In genomic region chr9:133117271-133118178, GRCh38 we compare ENCODE assay signal across 11 cellular contexts. TPM values are rescaled to one million over a fixed set of nuclear protein-coding genes. Genes with fewer than 3 reads are reported as not detected.
DNase-seq lines count a peak whose midpoint lies in the region; ATAC-seq lines count a peak whose summit lies in the region.
"Had no signal": no experiment of that assay in that cellular context is flagged by ENCODE, and none has a peak within 500 bp of the region (broad histone marks: within the 10 kb centered on the region; RNA-seq: fewer than 3 reads in every experiment).

No MANE protein-coding gene starts in this region.

- H3K4me1 ChIP-seq in mucosa of rectum (ENCODE audit: control insufficient read depth in 2 of 2, insufficient read depth in 2 of 2, low read length in 2 of 2) (peaks cover 70 to 78% of the 10 kb centered on the region in 2 donors), aorta (ENCODE audit: control insufficient read depth in 1 of 2, insufficient read depth in 2 of 2, low read length in 2 of 2) (no peaks in the 10 kb centered on the region)

- no peaks in the 10 kb centered on the region for H3K9me3 Mint-ChIP-seq in activated naive CD8-positive, alpha-beta T cell treated with anti-CD3 and anti-CD28 coated beads, Interleukin-2, amount 50 U/mL, for 24 hours
- no peaks in the 10 kb centered on the region for H3K9me3 Mint-ChIP-seq in activated naive CD8-positive, alpha-beta T cell treated with anti-CD3 and anti-CD28 coated beads for 36 hours
- H3K9me3 Mint-ChIP-seq: endodermal cell; naive thymus-derived CD8-positive, alpha-beta T cell had no signal

- no peaks in the 10 kb centered on the region for H3K36me3 ChIP-seq in mucosa of rectum (ENCODE audit: control insufficient read depth in 2 of 2, insufficient read depth in 2 of 2, low read length in 2 of 2)
- no peaks in the 10 kb centered on the region for H3K36me3 ChIP-seq in aorta (ENCODE audit: control insufficient read depth in 1 of 2, insufficient read depth in 2 of 2, low read length in 1 of 2)

- H3K27ac Mint-ChIP-seq in activated naive CD8-positive, alpha-beta T cell treated with anti-CD3 and anti-CD28 coated beads, Interleukin-2, amount 50 U/mL, for 24 hours, result peak overlapping the region; percentile 46
- no peak overlapping the region for H3K27ac Mint-ChIP-seq in activated naive CD8-positive, alpha-beta T cell treated with anti-CD3 and anti-CD28 coated beads for 36 hours
- H3K27ac Mint-ChIP-seq: endodermal cell had no signal

- no peak for ATAC-seq in activated naive CD8-positive, alpha-beta T cell treated with anti-CD3 and anti-CD28 coated beads, Interleukin-2, amount 50 U/mL, for 24 hours
- ATAC-seq in aorta (ENCODE audit: low FRiP score) (no peak), HG02588 (IDR thresholded peaks at IDR 0.05; ENCODE audit: unreplicated experiment) (no peak), HG02970 (IDR thresholded peaks at IDR 0.05; ENCODE audit: low FRiP score, unreplicated experiment) (no peak)
- ATAC-seq: naive thymus-derived CD8-positive, alpha-beta T cell had no signal

- H3K27me3 Mint-ChIP-seq in activated naive CD8-positive, alpha-beta T cell treated with anti-CD3 and anti-CD28 coated beads, Interleukin-2, amount 50 U/mL, for 24 hours, result no peaks in the 10 kb centered on the region
- no peaks in the 10 kb centered on the region for H3K27me3 Mint-ChIP-seq in activated naive CD8-positive, alpha-beta T cell treated with anti-CD3 and anti-CD28 coated beads for 36 hours
- H3K27me3 Mint-ChIP-seq: naive thymus-derived CD8-positive, alpha-beta T cell had no signal

- H3K4me3 ChIP-seq in mucosa of rectum (ENCODE audit: low read length in 2 of 2) (no peak overlapping the region), aorta (ENCODE audit: low read length in 2 of 2) (no peak overlapping the region)

- H3K4me3 Mint-ChIP-seq in activated naive CD8-positive, alpha-beta T cell treated with anti-CD3 and anti-CD28 coated beads, Interleukin-2, amount 50 U/mL, for 24 hours, result no peak overlapping the region
- H3K4me3 Mint-ChIP-seq in activated naive CD8-positive, alpha-beta T cell treated with anti-CD3 and anti-CD28 coated beads for 36 hours, result no peak overlapping the region
- H3K4me3 Mint-ChIP-seq: endodermal cell had no signal

- H3K27me3 ChIP-seq in mucosa of rectum (ENCODE audit: control insufficient read depth in 2 of 2, insufficient read depth in 2 of 2, low read length in 2 of 2), result no peaks in the 10 kb centered on the region
- H3K27me3 ChIP-seq in aorta (ENCODE audit: control insufficient read depth in 1 of 2, insufficient read depth in 2 of 2, low read length in 1 of 2), result no peaks in the 10 kb centered on the region

- no peak for DNase-seq in activated naive CD8-positive, alpha-beta T cell treated with anti-CD3 and anti-CD28 coated beads, Interleukin-2, amount 50 U/mL, for 24 hours
- no peak for DNase-seq in activated naive CD8-positive, alpha-beta T cell treated with anti-CD3 and anti-CD28 coated beads for 36 hours
- DNase-seq in cerebellum (ENCODE audit: low spot score) (peak; percentile 76), aorta (peak; percentile 78 to 85), DMS79 (lab: John Stamatoyannopoulos, UW) (no peak)
- DNase-seq: activated CD4-positive, alpha-beta T cell treated with anti-CD3 and anti-CD28 coated beads, Interleukin-2, amount 50 U/mL, for 4 hours; endodermal cell had no signal

- H3K27ac ChIP-seq in mucosa of rectum (ENCODE audit: low read depth in 2 of 2, low read length in 2 of 2), result peak overlapping the region; percentile 52 to 54
- H3K27ac ChIP-seq in aorta (ENCODE audit: low read depth in 1 of 2, low read length in 2 of 2), result no peak overlapping the region

- H3K9me3 ChIP-seq in mucosa of rectum (ENCODE audit: control insufficient read depth in 2 of 2, low read length in 2 of 2) (no peaks in the 10 kb centered on the region), aorta (ENCODE audit: control insufficient read depth, low read length) (no peaks in the 10 kb centered on the region)

- intact Hi-C loops in aorta (cut with DNase I), result no loop called here

- peaks cover 74% of the 10 kb centered on the region for H3K4me1 Mint-ChIP-seq in activated naive CD8-positive, alpha-beta T cell treated with anti-CD3 and anti-CD28 coated beads, Interleukin-2, amount 50 U/mL, for 24 hours
- H3K4me1 Mint-ChIP-seq in activated naive CD8-positive, alpha-beta T cell treated with anti-CD3 and anti-CD28 coated beads for 36 hours, result peaks cover 62% of the 10 kb centered on the region

- WGBS in aorta, 2 donors, result 69 to 73% methylated on average over 18 of the region's 18 CpGs

- H3K9ac ChIP-seq in mucosa of rectum (ENCODE audit: low read depth in 1 of 2, low read length in 2 of 2), result no peak overlapping the region

- no peaks in the 10 kb centered on the region for H3K36me3 Mint-ChIP-seq in activated naive CD8-positive, alpha-beta T cell treated with anti-CD3 and anti-CD28 coated beads, Interleukin-2, amount 50 U/mL, for 24 hours (ENCODE audit: low read depth)
- peaks cover 3% of the 10 kb centered on the region for H3K36me3 Mint-ChIP-seq in activated naive CD8-positive, alpha-beta T cell treated with anti-CD3 and anti-CD28 coated beads for 36 hours
- H3K36me3 Mint-ChIP-seq: naive thymus-derived CD8-positive, alpha-beta T cell had no signal

RNA-seq across cellular contexts. Expression of gene RALGDS, which starts 3.5 kb away (rescaled TPM):
- total RNA-seq in activated naive CD8-positive, alpha-beta T cell treated with anti-CD3 and anti-CD28 coated beads for 36 hours, result 10 to 100 TPM; 50.3 to 51.9 TPM
- total RNA-seq in cerebellum (83.9 TPM), aorta (10 to 100 TPM; 32.7 to 61.2 TPM)
- polyA plus RNA-seq in aorta, result 10 to 100 TPM; 19.4 to 20.0 TPM

RNA-seq across cellular contexts. Expression of gene GBGT1, which starts 46.2 kb away (rescaled TPM):
- 1 to 10 TPM; 1.6 to 2.9 TPM for total RNA-seq in activated naive CD8-positive, alpha-beta T cell treated with anti-CD3 and anti-CD28 coated beads for 36 hours
- total RNA-seq in cerebellum (3.0 TPM), aorta (10 to 100 TPM; 12.9 to 28.9 TPM)
- polyA plus RNA-seq in aorta, result 1 to 10 TPM; 2.8 to 5.5 TPM
- polyA plus RNA-seq: naive thymus-derived CD8-positive, alpha-beta T cell had no signal

RNA-seq across cellular contexts. Expression of gene CEL, which starts 55.7 kb away (rescaled TPM):
- 1 to 10 TPM; 2.3 to 2.8 TPM for total RNA-seq in activated naive CD8-positive, alpha-beta T cell treated with anti-CD3 and anti-CD28 coated beads for 36 hours
- 0.73 TPM for total RNA-seq in cerebellum
- total RNA-seq in aorta, result 1 to 10 TPM; 3.6 to 4.5 TPM
- 1 to 10 TPM; 1.5 to 3.9 TPM for polyA plus RNA-seq in aorta
- polyA plus RNA-seq: naive thymus-derived CD8-positive, alpha-beta T cell had no signal

Comparison
In these comparisons a context has a peak if more than half of its experiments do, and no peak if none do; other contexts are left out.
1. DNase-seq: peak in cerebellum (single experiment) and aorta (2 of 2); none in activated naive CD8-positive, alpha-beta T cell treated with anti-CD3 and anti-CD28 coated beads, Interleukin-2, amount 50 U/mL, for 24 hours (single experiment), activated naive CD8-positive, alpha-beta T cell treated with anti-CD3 and anti-CD28 coated beads for 36 hours (single experiment) and DMS79 (single experiment).
2. H3K27ac ChIP-seq: peak in mucosa of rectum (2 of 2); none in aorta (0 of 2).